1 cellular context compared by ENCODE assay signal in genomic region chr9:33025572-33026347, GRCh38.
A peak's percentile ranks its signal among the peaks of the same experiment; 100 is the strongest.
TF ChIP-seq lines count a peak whose summit lies in the region.

No MANE protein-coding gene starts in this region.

TF ChIP-seq in HepG2, 621 proteins besides CTCF, POLR2A, EP300 and RAD21 (continued from another document and continues in another):
- TF ChIP-seq PATZ1 (CRISPR knock-in tag; IDR thresholded peaks at IDR 0.05) (peak; percentile 96), RBM22 (optimal IDR thresholded peaks at IDR 0.05; ENCODE audit: low read length) (no peak), GABPB1 (CRISPR knock-in tag; IDR thresholded peaks at IDR 0.05) (no peak), NR0B2 (CRISPR knock-in tag; IDR thresholded peaks at IDR 0.05) (no peak), ZNF878 (CRISPR knock-in tag; IDR thresholded peaks at IDR 0.05) (peak; percentile 53; the same call in 1 of the 2 replicates), ZSCAN25 (CRISPR knock-in tag; IDR thresholded peaks at IDR 0.05) (0 out of 2 replicates have a peak, but pooled peaks have one; percentile 18), NKX3-1 (CRISPR knock-in tag; IDR thresholded peaks at IDR 0.05) (no peak), SPEN (CRISPR knock-in tag; IDR thresholded peaks at IDR 0.05; ENCODE audit: low read depth) (no peak; the same call in 1 of the 2 replicates), ZNF292 (CRISPR knock-in tag; IDR thresholded peaks at IDR 0.05; ENCODE audit: borderline replicate concordance, low read depth) (no peak), ZNF644 (CRISPR knock-in tag; IDR thresholded peaks at IDR 0.05; ENCODE audit: low read depth) (no peak), ZNF713 (CRISPR knock-in tag; IDR thresholded peaks at IDR 0.05) (no peak), ATF1 (CRISPR knock-in tag; IDR thresholded peaks at IDR 0.05) (no peak), PRMT3 (CRISPR knock-in tag; IDR thresholded peaks at IDR 0.05; ENCODE audit: borderline replicate concordance, low read depth) (peak; percentile 3; the same call in 1 of the 2 replicates), FOXM1 (CRISPR knock-in tag; IDR thresholded peaks at IDR 0.05) (no peak), KLF15 (CRISPR knock-in tag; IDR thresholded peaks at IDR 0.05; ENCODE audit: borderline replicate concordance) (no peak), ESRRA (CRISPR knock-in tag; IDR thresholded peaks at IDR 0.05; ENCODE audit: low read depth) (0 out of 2 replicates have a peak, but pooled peaks have one; percentile 35), ZNF441 (CRISPR knock-in tag; IDR thresholded peaks at IDR 0.05; ENCODE audit: borderline replicate concordance) (no peak), KDM6A (CRISPR knock-in tag; IDR thresholded peaks at IDR 0.05; ENCODE audit: low read depth) (no peak), SIX1 (CRISPR knock-in tag; IDR thresholded peaks at IDR 0.05; ENCODE audit: borderline replicate concordance) (no peak; the same call in 1 of the 2 replicates), PHB2 (IDR thresholded peaks at IDR 0.05; ENCODE audit: partially characterized antibody) (no peak), KDM1A (CRISPR knock-in tag; IDR thresholded peaks at IDR 0.05) (no peak), ZNF121 (CRISPR knock-in tag; IDR thresholded peaks at IDR 0.05) (no peak), ZNF331 (CRISPR knock-in tag; IDR thresholded peaks at IDR 0.05) (no peak), ZSCAN20 (CRISPR knock-in tag; IDR thresholded peaks at IDR 0.05; ENCODE audit: borderline replicate concordance) (no peak), PPARG (CRISPR knock-in tag; conservative IDR thresholded peaks at IDR 0.05) (no peak), ZNF138 (CRISPR knock-in tag; IDR thresholded peaks at IDR 0.05; ENCODE audit: low read depth) (0 out of 2 replicates have a peak, but pooled peaks have one; percentile 31), ZBTB21 (CRISPR knock-in tag; IDR thresholded peaks at IDR 0.05) (no peak), KMT2A (CRISPR knock-in tag; IDR thresholded peaks at IDR 0.05) (peak; percentile 49; the same call in 1 of the 2 replicates), ZNF275 (CRISPR knock-in tag; IDR thresholded peaks at IDR 0.05; ENCODE audit: borderline replicate concordance) (no peak), ZNF329 (CRISPR knock-in tag; IDR thresholded peaks at IDR 0.05; ENCODE audit: low read depth) (0 out of 2 replicates have a peak, but pooled peaks have one; percentile 1), NONO (IDR thresholded peaks at IDR 0.05) (no peak), NONO (CRISPR knock-in tag; conservative IDR thresholded peaks at IDR 0.05) (0 out of 2 replicates have a peak, but pooled peaks have one; percentile 14), CREM (IDR thresholded peaks at IDR 0.05) (no peak), CREM (CRISPR knock-in tag; IDR thresholded peaks at IDR 0.05) (no peak)
- TF ChIP-seq, protein P1, sequence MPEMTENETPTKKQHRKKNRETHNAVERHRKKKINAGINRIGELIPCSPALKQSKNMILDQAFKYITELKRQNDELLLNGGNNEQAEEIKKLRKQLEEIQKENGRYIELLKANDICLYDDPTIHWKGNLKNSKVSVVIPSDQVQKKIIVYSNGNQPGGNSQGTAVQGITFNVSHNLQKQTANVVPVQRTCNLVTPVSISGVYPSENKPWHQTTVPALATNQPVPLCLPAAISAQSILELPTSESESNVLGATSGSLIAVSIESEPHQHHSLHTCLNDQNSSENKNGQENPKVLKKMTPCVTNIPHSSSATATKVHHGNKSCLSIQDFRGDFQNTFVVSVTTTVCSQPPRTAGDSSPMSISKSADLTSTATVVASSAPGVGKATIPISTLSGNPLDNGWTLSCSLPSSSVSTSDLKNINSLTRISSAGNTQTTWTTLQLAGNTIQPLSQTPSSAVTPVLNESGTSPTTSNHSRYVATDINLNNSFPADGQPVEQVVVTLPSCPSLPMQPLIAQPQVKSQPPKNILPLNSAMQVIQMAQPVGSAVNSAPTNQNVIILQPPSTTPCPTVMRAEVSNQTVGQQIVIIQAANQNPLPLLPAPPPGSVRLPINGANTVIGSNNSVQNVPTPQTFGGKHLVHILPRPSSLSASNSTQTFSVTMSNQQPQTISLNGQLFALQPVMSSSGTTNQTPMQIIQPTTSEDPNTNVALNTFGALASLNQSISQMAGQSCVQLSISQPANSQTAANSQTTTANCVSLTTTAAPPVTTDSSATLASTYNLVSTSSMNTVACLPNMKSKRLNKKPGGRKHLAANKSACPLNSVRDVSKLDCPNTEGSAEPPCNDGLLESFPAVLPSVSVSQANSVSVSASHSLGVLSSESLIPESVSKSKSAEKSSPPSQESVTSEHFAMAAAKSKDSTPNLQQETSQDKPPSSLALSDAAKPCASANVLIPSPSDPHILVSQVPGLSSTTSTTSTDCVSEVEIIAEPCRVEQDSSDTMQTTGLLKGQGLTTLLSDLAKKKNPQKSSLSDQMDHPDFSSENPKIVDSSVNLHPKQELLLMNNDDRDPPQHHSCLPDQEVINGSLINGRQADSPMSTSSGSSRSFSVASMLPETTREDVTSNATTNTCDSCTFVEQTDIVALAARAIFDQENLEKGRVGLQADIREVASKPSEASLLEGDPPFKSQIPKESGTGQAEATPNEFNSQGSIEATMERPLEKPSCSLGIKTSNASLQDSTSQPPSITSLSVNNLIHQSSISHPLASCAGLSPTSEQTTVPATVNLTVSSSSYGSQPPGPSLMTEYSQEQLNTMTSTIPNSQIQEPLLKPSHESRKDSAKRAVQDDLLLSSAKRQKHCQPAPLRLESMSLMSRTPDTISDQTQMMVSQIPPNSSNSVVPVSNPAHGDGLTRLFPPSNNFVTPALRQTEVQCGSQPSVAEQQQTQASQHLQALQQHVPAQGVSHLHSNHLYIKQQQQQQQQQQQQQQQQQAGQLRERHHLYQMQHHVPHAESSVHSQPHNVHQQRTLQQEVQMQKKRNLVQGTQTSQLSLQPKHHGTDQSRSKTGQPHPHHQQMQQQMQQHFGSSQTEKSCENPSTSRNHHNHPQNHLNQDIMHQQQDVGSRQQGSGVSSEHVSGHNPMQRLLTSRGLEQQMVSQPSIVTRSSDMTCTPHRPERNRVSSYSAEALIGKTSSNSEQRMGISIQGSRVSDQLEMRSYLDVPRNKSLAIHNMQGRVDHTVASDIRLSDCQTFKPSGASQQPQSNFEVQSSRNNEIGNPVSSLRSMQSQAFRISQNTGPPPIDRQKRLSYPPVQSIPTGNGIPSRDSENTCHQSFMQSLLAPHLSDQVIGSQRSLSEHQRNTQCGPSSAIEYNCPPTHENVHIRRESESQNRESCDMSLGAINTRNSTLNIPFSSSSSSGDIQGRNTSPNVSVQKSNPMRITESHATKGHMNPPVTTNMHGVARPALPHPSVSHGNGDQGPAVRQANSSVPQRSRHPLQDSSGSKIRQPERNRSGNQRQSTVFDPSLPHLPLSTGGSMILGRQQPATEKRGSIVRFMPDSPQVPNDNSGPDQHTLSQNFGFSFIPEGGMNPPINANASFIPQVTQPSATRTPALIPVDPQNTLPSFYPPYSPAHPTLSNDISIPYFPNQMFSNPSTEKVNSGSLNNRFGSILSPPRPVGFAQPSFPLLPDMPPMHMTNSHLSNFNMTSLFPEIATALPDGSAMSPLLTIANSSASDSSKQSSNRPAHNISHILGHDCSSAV (CRISPR knock-in tag; IDR thresholded peaks at IDR 0.05; ENCODE audit: borderline replicate concordance) = 0 out of 2 replicates have a peak, but pooled peaks have one; percentile 8
- TF ChIP-seq, protein P2, sequence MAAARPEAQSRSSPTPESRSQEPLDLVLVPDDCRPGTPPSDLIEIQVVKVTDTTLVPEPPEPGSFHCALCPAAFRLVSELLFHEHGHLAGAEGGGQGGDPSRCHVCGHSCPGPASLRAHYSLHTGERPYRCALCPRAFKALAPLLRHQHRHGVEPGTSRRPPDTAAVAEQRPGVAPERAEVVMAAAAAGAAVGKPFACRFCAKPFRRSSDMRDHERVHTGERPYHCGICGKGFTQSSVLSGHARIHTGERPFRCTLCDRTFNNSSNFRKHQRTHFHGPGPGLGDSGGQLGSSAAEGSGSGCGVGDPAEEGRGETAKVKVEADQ (CRISPR knock-in tag; IDR thresholded peaks at IDR 0.05; ENCODE audit: borderline replicate concordance) = no peak
- TF ChIP-seq, protein P3, sequence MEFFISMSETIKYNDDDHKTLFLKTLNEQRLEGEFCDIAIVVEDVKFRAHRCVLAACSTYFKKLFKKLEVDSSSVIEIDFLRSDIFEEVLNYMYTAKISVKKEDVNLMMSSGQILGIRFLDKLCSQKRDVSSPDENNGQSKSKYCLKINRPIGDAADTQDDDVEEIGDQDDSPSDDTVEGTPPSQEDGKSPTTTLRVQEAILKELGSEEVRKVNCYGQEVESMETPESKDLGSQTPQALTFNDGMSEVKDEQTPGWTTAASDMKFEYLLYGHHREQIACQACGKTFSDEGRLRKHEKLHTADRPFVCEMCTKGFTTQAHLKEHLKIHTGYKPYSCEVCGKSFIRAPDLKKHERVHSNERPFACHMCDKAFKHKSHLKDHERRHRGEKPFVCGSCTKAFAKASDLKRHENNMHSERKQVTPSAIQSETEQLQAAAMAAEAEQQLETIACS (CRISPR knock-in tag; IDR thresholded peaks at IDR 0.05) = peak; percentile 91
- TF ChIP-seq, protein P4, sequence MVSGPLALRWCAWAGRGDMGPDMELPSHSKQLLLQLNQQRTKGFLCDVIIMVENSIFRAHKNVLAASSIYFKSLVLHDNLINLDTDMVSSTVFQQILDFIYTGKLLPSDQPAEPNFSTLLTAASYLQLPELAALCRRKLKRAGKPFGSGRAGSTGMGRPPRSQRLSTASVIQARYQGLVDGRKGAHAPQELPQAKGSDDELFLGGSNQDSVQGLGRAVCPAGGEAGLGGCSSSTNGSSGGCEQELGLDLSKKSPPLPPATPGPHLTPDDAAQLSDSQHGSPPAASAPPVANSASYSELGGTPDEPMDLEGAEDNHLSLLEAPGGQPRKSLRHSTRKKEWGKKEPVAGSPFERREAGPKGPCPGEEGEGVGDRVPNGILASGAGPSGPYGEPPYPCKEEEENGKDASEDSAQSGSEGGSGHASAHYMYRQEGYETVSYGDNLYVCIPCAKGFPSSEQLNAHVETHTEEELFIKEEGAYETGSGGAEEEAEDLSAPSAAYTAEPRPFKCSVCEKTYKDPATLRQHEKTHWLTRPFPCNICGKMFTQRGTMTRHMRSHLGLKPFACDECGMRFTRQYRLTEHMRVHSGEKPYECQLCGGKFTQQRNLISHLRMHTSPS (CRISPR knock-in tag; IDR thresholded peaks at IDR 0.05; ENCODE audit: low read depth) = no peak
- TF ChIP-seq, protein P5, sequence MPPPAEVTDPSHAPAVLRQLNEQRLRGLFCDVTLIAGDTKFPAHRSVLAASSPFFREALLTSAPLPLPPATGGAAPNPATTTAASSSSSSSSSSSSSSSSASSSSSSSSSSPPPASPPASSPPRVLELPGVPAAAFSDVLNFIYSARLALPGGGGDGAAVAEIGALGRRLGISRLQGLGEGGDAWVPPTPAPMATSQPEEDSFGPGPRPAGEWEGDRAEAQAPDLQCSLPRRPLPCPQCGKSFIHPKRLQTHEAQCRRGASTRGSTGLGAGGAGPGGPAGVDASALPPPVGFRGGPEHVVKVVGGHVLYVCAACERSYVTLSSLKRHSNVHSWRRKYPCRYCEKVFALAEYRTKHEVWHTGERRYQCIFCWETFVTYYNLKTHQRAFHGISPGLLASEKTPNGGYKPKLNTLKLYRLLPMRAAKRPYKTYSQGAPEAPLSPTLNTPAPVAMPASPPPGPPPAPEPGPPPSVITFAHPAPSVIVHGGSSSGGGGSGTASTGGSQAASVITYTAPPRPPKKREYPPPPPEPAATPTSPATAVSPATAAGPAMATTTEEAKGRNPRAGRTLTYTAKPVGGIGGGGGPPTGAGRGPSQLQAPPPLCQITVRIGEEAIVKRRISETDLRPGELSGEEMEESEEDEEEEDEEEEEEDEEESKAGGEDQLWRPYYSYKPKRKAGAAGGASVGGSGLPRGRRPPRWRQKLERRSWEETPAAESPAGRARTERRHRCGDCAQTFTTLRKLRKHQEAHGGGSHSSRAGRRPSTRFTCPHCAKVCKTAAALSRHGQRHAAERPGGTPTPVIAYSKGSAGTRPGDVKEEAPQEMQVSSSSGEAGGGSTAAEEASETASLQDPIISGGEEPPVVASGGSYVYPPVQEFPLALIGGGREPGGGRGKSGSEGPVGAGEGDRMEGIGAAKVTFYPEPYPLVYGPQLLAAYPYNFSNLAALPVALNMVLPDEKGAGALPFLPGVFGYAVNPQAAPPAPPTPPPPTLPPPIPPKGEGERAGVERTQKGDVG (CRISPR knock-in tag; IDR thresholded peaks at IDR 0.05; ENCODE audit: borderline replicate concordance) = no peak
- TF ChIP-seq, protein P6, sequence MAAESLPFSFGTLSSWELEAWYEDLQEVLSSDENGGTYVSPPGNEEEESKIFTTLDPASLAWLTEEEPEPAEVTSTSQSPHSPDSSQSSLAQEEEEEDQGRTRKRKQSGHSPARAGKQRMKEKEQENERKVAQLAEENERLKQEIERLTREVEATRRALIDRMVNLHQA (CRISPR knock-in tag; IDR thresholded peaks at IDR 0.05) = no peak
- TF ChIP-seq, protein P7, sequence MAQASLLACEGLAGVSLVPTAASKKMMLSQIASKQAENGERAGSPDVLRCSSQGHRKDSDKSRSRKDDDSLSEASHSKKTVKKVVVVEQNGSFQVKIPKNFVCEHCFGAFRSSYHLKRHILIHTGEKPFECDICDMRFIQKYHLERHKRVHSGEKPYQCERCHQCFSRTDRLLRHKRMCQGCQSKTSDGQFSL (CRISPR knock-in tag; IDR thresholded peaks at IDR 0.05) = peak; percentile 84
